In genomic region chr12:69570545-69571399, GRCh38 we compare ENCODE assay signal across 9 cellular contexts. TPM values are rescaled to one million over a fixed set of nuclear protein-coding genes. Genes with fewer than 3 reads are reported as not detected.
DNase-seq lines count a peak whose midpoint lies in the region; ATAC-seq and TF ChIP-seq lines count a peak whose summit lies in the region.
"Had no signal": no experiment of that assay in that cellular context is flagged by ENCODE, and none has a peak within 500 bp of the region (broad histone marks: within the 10 kb centered on the region; RNA-seq: fewer than 3 reads in every experiment).

No MANE protein-coding gene starts in this region.

- H3K36me3 Mint-ChIP-seq in activated CD8-positive, alpha-beta memory T cell treated with anti-CD3 and anti-CD28 coated beads, Interleukin-2, amount 10 ng/mL, durations not matched to agents 7 days and 5 days, result peaks cover 21% of the 10 kb centered on the region
- H3K36me3 Mint-ChIP-seq in natural killer cell treated with Interleukin-12 subunit alpha and Interleukin-12 subunit beta and Interleukin-15 and Interleukin-18, amount 100 ng/mL, for 72 hours, result peaks cover 13% of the 10 kb centered on the region

- no peak overlapping the region for H3K27ac ChIP-seq in tibial artery

- no peak overlapping the region for H3K4me3 Mint-ChIP-seq in activated CD8-positive, alpha-beta memory T cell treated with anti-CD3 and anti-CD28 coated beads, Interleukin-2, amount 10 ng/mL, durations not matched to agents 7 days and 5 days
- H3K4me3 Mint-ChIP-seq in natural killer cell treated with Interleukin-12 subunit alpha and Interleukin-12 subunit beta and Interleukin-15 and Interleukin-18, amount 100 ng/mL, for 72 hours, result no peak overlapping the region

- no peaks in the 10 kb centered on the region for H3K9me3 ChIP-seq in tibial artery

- ATAC-seq in GM18508 (IDR thresholded peaks at IDR 0.05; ENCODE audit: insufficient read depth, unreplicated experiment) (peak; percentile 49), HG03159 (IDR thresholded peaks at IDR 0.05; ENCODE audit: unreplicated experiment) (peak; percentile 79)
- ATAC-seq in activated CD8-positive, alpha-beta memory T cell treated with anti-CD3 and anti-CD28 coated beads, Interleukin-2, amount 10 ng/mL, durations not matched to agents 7 days and 5 days, result peak; percentile 53
- peak; percentile 66 to 69 for ATAC-seq in natural killer cell treated with Interleukin-12 subunit alpha and Interleukin-12 subunit beta and Interleukin-15 and Interleukin-18, amount 100 ng/mL, for 72 hours

- H3K4me1 ChIP-seq in tibial artery, result no peaks in the 10 kb centered on the region

- H3K9me3 Mint-ChIP-seq in activated CD8-positive, alpha-beta memory T cell treated with anti-CD3 and anti-CD28 coated beads, Interleukin-2, amount 10 ng/mL, durations not matched to agents 7 days and 5 days (ENCODE audit: low read depth), result no peaks in the 10 kb centered on the region
- H3K9me3 Mint-ChIP-seq in natural killer cell treated with Interleukin-12 subunit alpha and Interleukin-12 subunit beta and Interleukin-15 and Interleukin-18, amount 100 ng/mL, for 72 hours, result no peaks in the 10 kb centered on the region

- DNase-seq in AG08395 (ENCODE audit: low spot score), result peak; percentile 58
- peak; percentile 66 for DNase-seq in NCI-H69 (lab: John Stamatoyannopoulos, UW)
- DNase-seq in activated CD8-positive, alpha-beta memory T cell treated with anti-CD3 and anti-CD28 coated beads, Interleukin-2, amount 10 ng/mL, durations not matched to agents 7 days and 5 days, result peak; percentile 63
- peak; percentile 76 to 84 for DNase-seq in erythroblast (lab: John Stamatoyannopoulos, UW)
- DNase-seq in natural killer cell treated with Interleukin-12 subunit alpha and Interleukin-12 subunit beta and Interleukin-15 and Interleukin-18, amount 100 ng/mL, for 72 hours (ENCODE audit: low spot score), result no peak
- DNase-seq in tibial artery, result peak in 1 of 2 donors; percentile 62

- CTCF ChIA-PET in activated CD8-positive, alpha-beta memory T cell treated with anti-CD3 and anti-CD28 coated beads, Interleukin-2, amount 10 ng/mL, durations not matched to agents 7 days and 5 days (lab: Charles Lee), result interaction anchor here (0.6 to 6.1 kb wide), 25 partner anchors 9 to 417 kb away, joined by 3 to 59 read pairs (median 4); partner anchors contain the start of gene CCT2

- H3K4me1 Mint-ChIP-seq in activated CD8-positive, alpha-beta memory T cell treated with anti-CD3 and anti-CD28 coated beads, Interleukin-2, amount 10 ng/mL, durations not matched to agents 7 days and 5 days, result peaks cover 4% of the 10 kb centered on the region
- H3K4me1 Mint-ChIP-seq in natural killer cell treated with Interleukin-12 subunit alpha and Interleukin-12 subunit beta and Interleukin-15 and Interleukin-18, amount 100 ng/mL, for 72 hours (ENCODE audit: low read depth in 2 of 2), result no peaks in the 10 kb centered on the region

- TF ChIP-seq POLR2A in erythroblast (IDR thresholded peaks at IDR 0.05; ENCODE audit: low read length), result no peak

- intact Hi-C loops in tibial artery (cut with DNase I; ENCODE audit: low total_unique reads), result loop anchor here (2.0 to 10.0 kb wide), 2 partner anchors 156 to 182 kb away; no protein-coding TSS in a partner anchor

- H3K27ac Mint-ChIP-seq in activated CD8-positive, alpha-beta memory T cell treated with anti-CD3 and anti-CD28 coated beads, Interleukin-2, amount 10 ng/mL, durations not matched to agents 7 days and 5 days, result no peak overlapping the region
- H3K27ac Mint-ChIP-seq in natural killer cell treated with Interleukin-12 subunit alpha and Interleukin-12 subunit beta and Interleukin-15 and Interleukin-18, amount 100 ng/mL, for 72 hours, result no peak overlapping the region

- no peaks in the 10 kb centered on the region for H3K27me3 Mint-ChIP-seq in activated CD8-positive, alpha-beta memory T cell treated with anti-CD3 and anti-CD28 coated beads, Interleukin-2, amount 10 ng/mL, durations not matched to agents 7 days and 5 days
- no peaks in the 10 kb centered on the region for H3K27me3 Mint-ChIP-seq in natural killer cell treated with Interleukin-12 subunit alpha and Interleukin-12 subunit beta and Interleukin-15 and Interleukin-18, amount 100 ng/mL, for 72 hours

- H3K27me3 ChIP-seq in tibial artery, result no peaks in the 10 kb centered on the region

- TF ChIP-seq CTCF in tibial artery (IDR thresholded peaks at IDR 0.05), result peak; percentile 77 to 78

- peaks cover 26 to 56% (median 43%) of the 10 kb centered on the region in 3 donors for H3K36me3 ChIP-seq in tibial artery

- no peak overlapping the region for H3K4me3 ChIP-seq in tibial artery

RNA-seq across cellular contexts. Expression of gene CCT2, which starts 14.5 kb away (rescaled TPM):
- total RNA-seq in activated CD8-positive, alpha-beta memory T cell treated with anti-CD3 and anti-CD28 coated beads, Interleukin-2, amount 10 ng/mL, durations not matched to agents 7 days and 5 days, result 100 to 1,000 TPM; 193 to 271 TPM
- total RNA-seq in natural killer cell treated with Interleukin-12 subunit alpha and Interleukin-12 subunit beta and Interleukin-15 and Interleukin-18, amount 100 ng/mL, for 72 hours, result 100 to 1,000 TPM; 225 to 394 TPM

RNA-seq across cellular contexts. Expression of gene LRRC10, which starts 39.9 kb away (rescaled TPM):
- total RNA-seq in activated CD8-positive, alpha-beta memory T cell treated with anti-CD3 and anti-CD28 coated beads, Interleukin-2, amount 10 ng/mL, durations not matched to agents 7 days and 5 days, result not detected
- total RNA-seq in natural killer cell treated with Interleukin-12 subunit alpha and Interleukin-12 subunit beta and Interleukin-15 and Interleukin-18, amount 100 ng/mL, for 72 hours, result not detected
- total RNA-seq: temporal lobe had no signal
